In genomic region chr22:32411829-32412592, GRCh38 we compare ENCODE assay signal across 8 cellular contexts. TPM values are rescaled to one million over a fixed set of nuclear protein-coding genes. Genes with fewer than 3 reads are reported as not detected.
DNase-seq lines count a peak whose midpoint lies in the region; ATAC-seq, FAIRE-seq and TF ChIP-seq lines count a peak whose summit lies in the region.

RTCB (minus strand) TSS chr22:32412247; CDS start chr22:32412156, 91 bp downstream.

- peak within 1 kb of the TSS; percentile 65 to 83 for H3K27ac ChIP-seq in small intestine (ENCODE audit: low read depth in 1 of 2, low read length in 1 of 2)

- no peaks in the 10 kb centered on the region for H3K9me3 Mint-ChIP-seq in immature natural killer cell

- peak; percentile 58 for DNase-seq in GM12892 (ENCODE audit: insufficient read length)
- peak; percentile 78 to 92 for DNase-seq in NCI-H446 (lab: John Stamatoyannopoulos, UW)
- DNase-seq in central memory CD4-positive, alpha-beta T cell: peak; percentile 90
- DNase-seq in immature natural killer cell: peak; percentile 88 to 92 (median 89)
- peak; percentile 92 for DNase-seq in small intestine

- peak within 1 kb of the TSS; percentile 95 to 99 (median 98) for H3K4me3 Mint-ChIP-seq in immature natural killer cell

- peak within 1 kb of the TSS; percentile 87 to 95 (median 94) for H3K27ac Mint-ChIP-seq in immature natural killer cell

- peaks cover 4 to 5% (median 4%) of the 10 kb centered on the region in 3 donors for H3K36me3 Mint-ChIP-seq in immature natural killer cell

- WGBS in small intestine, 3 donors: 0 to 2% (median 1%) methylated on average over 40 of the region's 40 CpGs

- H3K27me3 ChIP-seq in small intestine (ENCODE audit: control insufficient read depth in 2 of 2, insufficient read depth in 2 of 2, low read length in 2 of 2): no peaks in the 10 kb centered on the region

- ATAC-seq in HG03045 (IDR thresholded peaks at IDR 0.05; ENCODE audit: unreplicated experiment): peak; percentile 56
- ATAC-seq in activated CD4-positive, CD25-positive, alpha-beta regulatory T cell treated with anti-CD3 and anti-CD28 coated beads, Interleukin-2, amount 50 U/mL, for 24 hours: peak; percentile 75 to 81
- no peak for ATAC-seq in HG03139 (IDR thresholded peaks at IDR 0.05; ENCODE audit: unreplicated experiment)

- H3K36me3 ChIP-seq in small intestine (ENCODE audit: control insufficient read depth in 2 of 2, insufficient read depth in 2 of 2, low read length in 2 of 2): peaks cover 4 to 7% of the 10 kb centered on the region in 2 donors

- H3K9me3 ChIP-seq in small intestine (ENCODE audit: control insufficient read depth, low read depth): no peaks in the 10 kb centered on the region

- FAIRE-seq in GM12892 (lab: Jason Lieb, UNC): peak; percentile 90
- FAIRE-seq in small intestine (lab: Jason Lieb, UNC): no peak

- H3K4me1 ChIP-seq in small intestine (ENCODE audit: control insufficient read depth in 2 of 2, insufficient read depth in 1 of 2, low read depth in 1 of 2, low read length in 1 of 2): peaks cover 4 to 21% of the 10 kb centered on the region in 2 donors

- peaks cover 6 to 16% (median 9%) of the 10 kb centered on the region in 3 donors for H3K27me3 Mint-ChIP-seq in immature natural killer cell (ENCODE audit: low read depth in 3 of 3)

- H3K4me1 Mint-ChIP-seq in immature natural killer cell: peaks cover 43 to 51% of the 10 kb centered on the region in 2 donors

- H3K4me3 ChIP-seq in small intestine (ENCODE audit: low read depth in 1 of 2, low read length in 2 of 2): peak within 1 kb of the TSS; percentile 75 to 97

- TF ChIP-seq POLR2A in GM12892 (IDR thresholded peaks at IDR 0.05; ENCODE audit: low read depth, low read length): peak; percentile 76

RNA-seq across cellular contexts. Expression of gene RTCB, which starts in this region (rescaled TPM):
- polyA plus RNA-seq in GM12892 (2012; ENCODE audit: missing spikeins): 59.4 TPM
- 100 to 1,000 TPM; 110 to 189 (median 115) TPM for polyA plus RNA-seq in immature natural killer cell
- polyA plus RNA-seq in small intestine: 100 to 1,000 TPM; 104 to 206 (median 141) TPM
